Comparison of ENCODE assay signal across 14 cellular contexts in genomic region chr17:18650094-18650493, GRCh38. TPM values are rescaled to one million over a fixed set of nuclear protein-coding genes. Genes with fewer than 3 reads are reported as not detected.
"Had no signal": no experiment of that assay in that cellular context is flagged by ENCODE, and none has a peak within 500 bp of the region (broad histone marks: within the 10 kb centered on the region; RNA-seq: fewer than 3 reads in every experiment).

No MANE protein-coding gene starts in this region.

RNA-seq across cellular contexts. Expression of gene TBC1D28, which starts 5.9 kb away (rescaled TPM):
- total RNA-seq: epithelial cell of proximal tubule, esophagus squamous epithelium, kidney, left cardiac atrium, liver, lung microvascular endothelial cell, mesenteric fat pad, mononuclear cell, omental fat pad, renal cortical epithelial cell, stomach, thoracic aorta, transverse colon, urinary bladder had no signal
